Comparison of ENCODE assay signal across 8 cellular contexts in the genomic region with DNA sequence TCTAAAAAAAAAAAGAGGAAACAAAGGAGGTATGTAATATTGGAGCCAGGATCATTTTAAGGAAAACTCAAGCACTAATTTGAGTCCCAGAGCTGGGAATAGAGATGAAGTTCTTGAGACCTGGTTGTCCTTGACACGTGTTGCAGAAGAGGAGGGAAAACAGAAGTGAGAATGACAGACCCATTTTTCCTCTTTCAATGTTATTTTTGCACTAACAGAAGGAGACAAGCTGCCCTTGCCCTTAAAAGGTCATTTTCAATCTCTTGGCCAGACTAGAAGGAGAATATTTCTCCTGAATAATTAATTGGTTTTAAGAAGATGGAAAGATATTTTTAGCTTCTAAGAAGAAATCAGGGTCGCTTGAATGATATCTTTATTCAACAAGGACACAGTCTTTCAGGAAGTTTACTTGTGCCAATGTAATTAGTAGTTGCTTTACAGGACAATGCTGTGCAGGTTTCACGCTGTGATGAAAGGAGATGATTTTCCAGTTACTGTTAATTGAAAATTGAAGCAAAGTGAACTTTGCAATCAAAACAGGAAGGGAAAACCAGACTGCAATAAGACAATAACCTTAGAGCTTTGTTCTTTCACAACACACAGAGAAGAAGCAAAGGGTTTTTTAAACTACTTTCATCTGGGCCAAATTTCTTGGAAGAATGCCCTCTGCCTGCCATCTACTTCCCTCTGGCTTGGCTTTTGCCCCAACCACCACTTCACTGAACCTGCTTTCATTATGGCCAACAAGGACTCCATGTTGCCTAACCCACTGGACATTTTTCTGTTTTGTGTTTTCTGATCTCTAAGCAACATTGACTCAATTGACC. TPM values are rescaled to one million over a fixed set of nuclear protein-coding genes. Genes with fewer than 3 reads are reported as not detected.
DNase-seq lines count a peak whose midpoint lies in the region; ATAC-seq and TF ChIP-seq lines count a peak whose summit lies in the region.

No MANE protein-coding gene starts in this region.

- POLR2A ChIA-PET in CD8-positive, alpha-beta T cell (lab: Charles Lee): no interaction called here

- no peak for TF ChIP-seq CTCF in CD8-positive, alpha-beta T cell (IDR thresholded peaks at IDR 0.05)
- TF ChIP-seq CTCF in dorsolateral prefrontal cortex (IDR thresholded peaks at IDR 0.05 in 54 of 56, conservative IDR thresholded peaks at IDR 0.05 in 2 of 56; ENCODE audit: low read depth in 1 of 56, partially characterized antibody in 56 of 56) (no peak), neutrophil (IDR thresholded peaks at IDR 0.05) (no peak)

- no peaks in the 10 kb centered on the region for H3K27me3 Mint-ChIP-seq in CD8-positive, alpha-beta T cell (ENCODE audit: low read depth)

- H3K4me1 Mint-ChIP-seq in CD8-positive, alpha-beta T cell (ENCODE audit: low read depth): peaks cover 31% of the 10 kb centered on the region

- peak overlapping the region; percentile 7 for H3K27ac Mint-ChIP-seq in CD8-positive, alpha-beta T cell

- ATAC-seq in CD8-positive, alpha-beta T cell: no peak
- ATAC-seq in GM21737 (IDR thresholded peaks at IDR 0.05; ENCODE audit: unreplicated experiment) (no peak), HG03378 (IDR thresholded peaks at IDR 0.05; ENCODE audit: unreplicated experiment) (no peak), HG03354 (IDR thresholded peaks at IDR 0.05; ENCODE audit: poor library complexity, severe bottlenecking, unreplicated experiment) (no peak)

- H3K9me3 ChIP-seq in CD8-positive, alpha-beta T cell (ENCODE audit: low read length): no peaks in the 10 kb centered on the region
- H3K9me3 ChIP-seq in neutrophil: no peaks in the 10 kb centered on the region

- no peak overlapping the region for H3K4me3 ChIP-seq in CD8-positive, alpha-beta T cell (ENCODE audit: low read depth, low read length)
- H3K4me3 ChIP-seq in dorsolateral prefrontal cortex: no peak overlapping the region
- peak overlapping the region; percentile 4 to 11 for H3K4me3 ChIP-seq in neutrophil (ENCODE audit: low read depth in 1 of 2, low read length in 1 of 2)

- no peaks in the 10 kb centered on the region for H3K36me3 Mint-ChIP-seq in CD8-positive, alpha-beta T cell

- H3K36me3 ChIP-seq in CD8-positive, alpha-beta T cell (ENCODE audit: insufficient read depth, low read length): no peaks in the 10 kb centered on the region
- H3K36me3 ChIP-seq in neutrophil: no peaks in the 10 kb centered on the region

- peaks cover 15% of the 10 kb centered on the region for H3K4me1 ChIP-seq in CD8-positive, alpha-beta T cell (ENCODE audit: insufficient read depth, low read length)
- peaks cover 56 to 59% of the 10 kb centered on the region in 2 experiments for H3K4me1 ChIP-seq in neutrophil (ENCODE audit: control insufficient read depth in 1 of 2, insufficient read depth in 1 of 2, low read depth in 1 of 2, low read length in 1 of 2)

- no peak overlapping the region for H3K4me3 Mint-ChIP-seq in CD8-positive, alpha-beta T cell

- no peak for DNase-seq in CD8-positive, alpha-beta T cell
- DNase-seq in NCI-H2029 (lab: John Stamatoyannopoulos, UW) (peak; percentile 51), dorsolateral prefrontal cortex (no peak)
- DNase-seq in activated effector memory CD4-positive, alpha-beta T cell treated with anti-CD3 and anti-CD28 coated beads, Interleukin-2, amount 50 U/mL, for 16 hours: no peak

- no peak overlapping the region for H3K27ac ChIP-seq in CD8-positive, alpha-beta T cell (ENCODE audit: low read depth, low read length)
- H3K27ac ChIP-seq in dorsolateral prefrontal cortex: peak overlapping the region in 31 of 59 donors; percentile 1 to 70 (median 43)
- H3K27ac ChIP-seq in neutrophil: peak overlapping the region; percentile 93

- H3K27me3 ChIP-seq in CD8-positive, alpha-beta T cell (ENCODE audit: insufficient read depth, low read length): no peaks in the 10 kb centered on the region
- H3K27me3 ChIP-seq in dorsolateral prefrontal cortex (no peaks in the 10 kb centered on the region), neutrophil (no peaks in the 10 kb centered on the region)

- intact Hi-C loops in CD8-positive, alpha-beta T cell (cut with DNase I, micrococcal nuclease): no loop called here
- intact Hi-C loops in dorsolateral prefrontal cortex (cut with DNase I): no loop called here

- H3K9me3 Mint-ChIP-seq in CD8-positive, alpha-beta T cell: peaks cover 4% of the 10 kb centered on the region

- CTCF ChIA-PET in CD8-positive, alpha-beta T cell (lab: Charles Lee): interaction anchor here (1.1 kb wide), 1 partner anchor 74 kb away, joined by 3 read pairs; no protein-coding TSS in a partner anchor

RNA-seq across cellular contexts. Expression of a gene that starts 31.6 kb away (rescaled TPM):
- 100 to 1,000 TPM; 185 to 191 TPM for total RNA-seq in CD8-positive, alpha-beta T cell
- total RNA-seq in dorsolateral prefrontal cortex: 10 to 100 TPM; 16.8 to 66.9 (median 33.2) TPM

Comparison
In these comparisons a context has a peak if more than half of its experiments do, and no peak if none do; other contexts are left out.
1. H3K4me3 ChIP-seq: peak in neutrophil (2 of 2); none in CD8-positive, alpha-beta T cell (single experiment) and dorsolateral prefrontal cortex (0 of 59).